9 cellular contexts compared by ENCODE assay signal in genomic region chr3:60555704-60556340, GRCh38.
DNase-seq lines count a peak whose midpoint lies in the region; ATAC-seq and TF ChIP-seq lines count a peak whose summit lies in the region.
"Had no signal": no experiment of that assay in that cellular context is flagged by ENCODE, and none has a peak within 500 bp of the region (broad histone marks: within the 10 kb centered on the region; RNA-seq: fewer than 3 reads in every experiment).

No MANE protein-coding gene starts in this region.

- peaks cover 19% of the 10 kb centered on the region for H3K27me3 Mint-ChIP-seq in GM23338 (ENCODE audit: insufficient read depth, low read depth, poor library complexity)

- peaks cover 8% of the 10 kb centered on the region; the same call in 1 of the 2 replicates for H3K9me2 ChIP-seq in GM23338 (ENCODE audit: insufficient read depth)

- TF ChIP-seq CTCF in GM23338 (conservative IDR thresholded peaks at IDR 0.05; ENCODE audit: low read depth in 2 of 2): no peak
- TF ChIP-seq CTCF in heart left ventricle (IDR thresholded peaks at IDR 0.05): no peak
- TF ChIP-seq CTCF in uterus (IDR thresholded peaks at IDR 0.05): no peak

- H3K4me3 Mint-ChIP-seq in GM23338: no peak overlapping the region

- H3K36me3 ChIP-seq in GM23338 (ENCODE audit: insufficient read depth): no peaks in the 10 kb centered on the region
- H3K36me3 ChIP-seq in heart left ventricle: no peaks in the 10 kb centered on the region
- no peaks in the 10 kb centered on the region for H3K36me3 ChIP-seq in uterus

- ATAC-seq in GM18511 (IDR thresholded peaks at IDR 0.05; ENCODE audit: unreplicated experiment): peak; percentile 98
- ATAC-seq in GM23338: peak; percentile 93
- ATAC-seq in heart left ventricle: no peak

- peak overlapping the region; percentile 18; the same call in 1 of the 2 replicates for H3K27ac Mint-ChIP-seq in GM23338

- peak; percentile 48 for DNase-seq in GM23338 (ENCODE audit: low spot score)
- peak; percentile 86 for DNase-seq in HT1080 (ENCODE audit: low read depth)
- peak; percentile 42 for DNase-seq in iPS-NIHi7 (ENCODE audit: extremely low spot score)
- DNase-seq in heart left ventricle: no peak
- no peak for DNase-seq in NCI-H187 treated with DMSO at 0.1 percent for 48 hours (lab: John Stamatoyannopoulos, UW)
- no peak for DNase-seq in uterus
- no peak for DNase-seq in activated effector memory CD4-positive, alpha-beta T cell treated with anti-CD3 and anti-CD28 coated beads, Interleukin-2, amount 50 U/mL, for 16 hours

- no peaks in the 10 kb centered on the region for H3K9me3 ChIP-seq in heart left ventricle
- no peaks in the 10 kb centered on the region for H3K9me3 ChIP-seq in uterus

- H3K27me3 ChIP-seq in GM23338 (ENCODE audit: insufficient read depth) (no peaks in the 10 kb centered on the region), heart left ventricle (no peaks in the 10 kb centered on the region), uterus (no peaks in the 10 kb centered on the region)

- peaks cover 11% of the 10 kb centered on the region for H3K36me3 Mint-ChIP-seq in GM23338 (ENCODE audit: low read depth)

- intact Hi-C loops in heart left ventricle (cut with DNase I): no loop called here
- intact Hi-C loops in uterus (cut with DNase I; ENCODE audit: low total_unique reads): no loop called here

- WGBS in heart left ventricle, 4 donors: 69 to 77% (median 72%) methylated on average over 4 of the region's 4 CpGs

- H3K9me3 Mint-ChIP-seq in GM23338: peaks cover 16% of the 10 kb centered on the region

- no peaks in the 10 kb centered on the region for H4K20me1 ChIP-seq in GM23338 (replicated peaks; ENCODE audit: insufficient read depth)

- H3K4me1 Mint-ChIP-seq in GM23338: peaks cover 26% of the 10 kb centered on the region

- H3K4me1 ChIP-seq in GM23338 (ENCODE audit: insufficient read depth) (peaks cover 18% of the 10 kb centered on the region; the same call in 1 of the 2 replicates), heart left ventricle (peaks cover 0 to 6% (median 0%) of the 10 kb centered on the region in 12 donors), uterus (no peaks in the 10 kb centered on the region)

- no peaks in the 10 kb centered on the region for H3F3A ChIP-seq in GM23338 (replicated peaks; ENCODE audit: low read depth)

- no peak overlapping the region for H2AFZ ChIP-seq in GM23338

- H3K79me2 ChIP-seq in GM23338 (replicated peaks; ENCODE audit: insufficient read depth): no peaks in the 10 kb centered on the region

- H3K4me3 ChIP-seq in GM23338 (no peak overlapping the region), heart left ventricle (no peak overlapping the region), uterus (no peak overlapping the region)

- TF ChIP-seq POLR2A in heart left ventricle (IDR thresholded peaks at IDR 0.05): no peak
- no peak for TF ChIP-seq POLR2A in uterus (IDR thresholded peaks at IDR 0.05)

- peak overlapping the region; percentile 6 for H3K4me2 ChIP-seq in GM23338

- H3K27ac ChIP-seq in GM23338 (ENCODE audit: low read depth) (peak overlapping the region; percentile 53), heart left ventricle (no peak overlapping the region), uterus (no peak overlapping the region)
- H3K27ac ChIP-seq: HL-60 had no signal

TF ChIP-seq in GM23338, 12 proteins besides CTCF, POLR2A, EP300 and RAD21 (continues in another document):
- TF ChIP-seq ETS1 (IDR thresholded peaks at IDR 0.05) (no peak), JUNB (IDR thresholded peaks at IDR 0.05; ENCODE audit: unreplicated experiment) (no peak), POLR2AphosphoS5 (IDR thresholded peaks at IDR 0.05; ENCODE audit: low read depth) (no peak), STAT1 (IDR thresholded peaks at IDR 0.05; ENCODE audit: unreplicated experiment) (no peak), EZH2 (IDR thresholded peaks at IDR 0.05; ENCODE audit: low read depth, unreplicated experiment) (no peak), REST (IDR thresholded peaks at IDR 0.05; ENCODE audit: unreplicated experiment) (no peak), EZH2phosphoT487 (IDR thresholded peaks at IDR 0.05; ENCODE audit: unreplicated experiment) (no peak), ZNF114 (CRISPR knock-in tag; IDR thresholded peaks at IDR 0.05) (peak; percentile 8; the same call in 1 of the 2 replicates), NANOG (IDR thresholded peaks at IDR 0.05; ENCODE audit: borderline replicate concordance) (peak; percentile 58; the same call in 1 of the 2 replicates), ZNF331 (CRISPR knock-in tag; IDR thresholded peaks at IDR 0.05; ENCODE audit: low read depth) (no peak), CREB1 (CRISPR knock-in tag; IDR thresholded peaks at IDR 0.05; ENCODE audit: low read depth) (no peak)

Comparison
In these comparisons a context has a peak if more than half of its experiments do, and no peak if none do; other contexts are left out.
1. ATAC-seq: peak in GM18511 (single experiment) and GM23338 (single experiment); none in heart left ventricle (0 of 4).
2. DNase-seq: peak in GM23338 (single experiment), HT1080 (single experiment) and iPS-NIHi7 (single experiment); none in heart left ventricle (0 of 5), NCI-H187 treated with DMSO at 0.1 percent for 48 hours (single experiment), uterus (0 of 2) and activated effector memory CD4-positive, alpha-beta T cell treated with anti-CD3 and anti-CD28 coated beads, Interleukin-2, amount 50 U/mL, for 16 hours (single experiment).